ENCODE assay signal across 8 cellular contexts in genomic region chr7:41998041-41998440, GRCh38.
"Had no signal": no experiment of that assay in that cellular context is flagged by ENCODE, and none has a peak within 500 bp of the region (broad histone marks: within the 10 kb centered on the region; RNA-seq: fewer than 3 reads in every experiment).

No MANE protein-coding gene starts in this region.

- H3K9me3 ChIP-seq: HAP-1 had no signal

- H3K27ac Mint-ChIP-seq: IgD-negative memory B cell had no signal

- FAIRE-seq: HepG2 had no signal

- ATAC-seq: HCT116, HepG2 had no signal

- H3K36me3 ChIP-seq: HAP-1 had no signal

- H3K4me3 ChIP-seq: HAP-1 had no signal

- DNase-seq: GOT3, H7, KBM-7 had no signal

- H3K27ac ChIP-seq: HL-60 had no signal

- H3K4me3 Mint-ChIP-seq: IgD-negative memory B cell had no signal
